ENCODE assay signal across 22 cellular contexts in the genomic region with DNA sequence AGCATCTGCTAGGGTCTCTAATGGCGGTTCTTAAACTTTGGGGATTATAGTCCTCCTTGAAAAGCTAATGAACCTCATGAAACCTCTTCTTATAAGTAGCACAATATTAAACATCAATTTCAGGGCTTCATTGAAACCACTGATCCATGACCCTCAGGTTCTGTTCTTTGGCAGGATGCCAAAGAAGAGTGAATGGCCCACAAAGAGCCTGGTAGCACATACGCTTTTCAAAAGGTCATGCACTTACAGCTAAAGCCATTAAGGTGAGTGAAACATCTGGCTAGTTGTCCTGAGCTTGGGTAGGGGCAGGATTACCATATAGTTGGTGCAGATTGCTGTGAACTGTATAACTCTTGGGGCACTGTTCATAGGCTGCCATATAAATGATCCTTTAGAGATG. TPM values are rescaled to one million over a fixed set of nuclear protein-coding genes. Genes with fewer than 3 reads are reported as not detected.
DNase-seq lines count a peak whose midpoint lies in the region; ATAC-seq, FAIRE-seq and TF ChIP-seq lines count a peak whose summit lies in the region.
"Had no signal": no experiment of that assay in that cellular context is flagged by ENCODE, and none has a peak within 500 bp of the region (broad histone marks: within the 10 kb centered on the region; RNA-seq: fewer than 3 reads in every experiment).

No MANE protein-coding gene starts in this region.

- H3K9ac ChIP-seq in HepG2 (ENCODE audit: insufficient read depth, low read depth, low read length), result no peak overlapping the region

- ATAC-seq in HepG2 (no peak), right lobe of liver (no peak), GM21825 (IDR thresholded peaks at IDR 0.05; ENCODE audit: unreplicated experiment) (no peak), HG02588 (IDR thresholded peaks at IDR 0.05; ENCODE audit: unreplicated experiment) (no peak)
- ATAC-seq: stimulated activated naive CD8-positive, alpha-beta T cell treated with anti-CD3 and anti-CD28 coated beads, Interleukin-15, Interleukin-2, amounts not matched to agents 100 U/mL and 50 U/mL, for 24 hours had no signal

- TF ChIP-seq EP300 in HepG2 (IDR thresholded peaks at IDR 0.05; ENCODE audit: low read depth in 2 of 2, low read length in 2 of 2) (no peak), HepG2 (CRISPR knock-in tag; IDR thresholded peaks at IDR 0.05; ENCODE audit: borderline replicate concordance) (no peak)

- in situ Hi-C loops in HepG2 (cut with HindIII; ENCODE audit: extremely low pct_ligation_motif_present, low pct_unique_long_range_greater_than_20kb), result no loop called here

- 100% methylated on average over 2 of the region's 2 CpGs for WGBS in HepG2 (ENCODE audit: low lambda C conversion rate)
- 71% methylated on average over 2 of the region's 2 CpGs for WGBS in right lobe of liver (ENCODE audit: insufficient coverage, low coverage, low lambda C conversion rate, missing lambda C conversion rate)

- no peak overlapping the region for H2AFZ ChIP-seq in HepG2 (ENCODE audit: low read length)

- TF ChIP-seq CTCF in HepG2 (CRISPR knock-in tag; IDR thresholded peaks at IDR 0.05) (no peak), right lobe of liver (IDR thresholded peaks at IDR 0.05) (no peak)

- no peaks in the 10 kb centered on the region for H3K79me2 ChIP-seq in HepG2 (ENCODE audit: insufficient read depth, low read length)

- H3K27me3 ChIP-seq in HepG2 (ENCODE audit: control insufficient read depth in 1 of 2, insufficient read depth in 2 of 2, low read length in 2 of 2) (no peaks in the 10 kb centered on the region), right lobe of liver (no peaks in the 10 kb centered on the region)
- H3K27me3 ChIP-seq: tibial artery had no signal

- BruUV-seq in HepG2 (replicated peaks; lab: Mats Ljungman, UMichigan), result no TSS peak

- TF ChIP-seq POLR2A in HepG2 (IDR thresholded peaks at IDR 0.05; ENCODE audit: insufficient read depth in 1 of 2, low read depth in 2 of 2, low read length in 2 of 2) (no peak), right lobe of liver (IDR thresholded peaks at IDR 0.05) (no peak)

- DNase-seq in HepG2 (ENCODE audit: low spot score) (no peak), right lobe of liver (no peak), NCI-H128 (lab: John Stamatoyannopoulos, UW; ENCODE audit: unreplicated experiment) (peak; percentile 76), NCI-H69 (lab: John Stamatoyannopoulos, UW) (peak; percentile 93), H4 (ENCODE audit: low spot score) (no peak), iPS-NIHi7 (ENCODE audit: extremely low spot score) (no peak)
- DNase-seq: activated CD4-positive, alpha-beta T cell treated with anti-CD3 and anti-CD28 coated beads, Interleukin-2, amount 50 U/mL, for 1 hour; activated gamma-delta T cell treated with Interleukin-2 at 50 U/mL for 16 hours; amniotic stem cell; CD4-positive, alpha-beta memory T cell; erythroblast; foreskin melanocyte; H9; kidney glomerular epithelial cell; nephron progenitor cell; OCI-M1; posterior cingulate gyrus; stimulated activated CD4-positive, alpha-beta T cell treated with anti-CD3 and anti-CD28 coated beads, Interleukin-2, amount 100 ng/mL, for 24 hours; stimulated activated naive CD8-positive, alpha-beta T cell treated with anti-CD3 and anti-CD28 coated beads, Interleukin-15, Interleukin-2, amounts not matched to agents 100 U/mL and 50 U/mL, for 24 hours; tibial artery had no signal

- CTCF ChIA-PET in HepG2 (lab: Yijun Ruan, JAX; ENCODE audit: low intra/inter-chr PET ratio, low total read pairs), result no interaction called here

- H3K36me3 ChIP-seq in HepG2 (replicated peaks in 1 of 2; ENCODE audit: control insufficient read depth in 1 of 2, insufficient read depth in 2 of 2, low read length in 2 of 2) (peaks cover 0 to 1% of the 10 kb centered on the region in 2 experiments; a peak in 2 of 5 replicates), right lobe of liver (peaks cover 0 to 4% (median 1%) of the 10 kb centered on the region in 4 donors)

- H3K27ac ChIP-seq in HepG2 (ENCODE audit: extremely low read length, insufficient read depth, low read length) (no peak overlapping the region), right lobe of liver (no peak overlapping the region)
- H3K27ac ChIP-seq: tibial artery had no signal

- no peaks in the 10 kb centered on the region for H3K4me1 ChIP-seq in HepG2 (ENCODE audit: insufficient read depth, low read length)
- no peaks in the 10 kb centered on the region for H3K4me1 ChIP-seq in right lobe of liver
- H3K4me1 ChIP-seq: tibial artery had no signal

- H3K9me3 ChIP-seq in HepG2 (ENCODE audit: low read length) (no peaks in the 10 kb centered on the region), right lobe of liver (no peaks in the 10 kb centered on the region)
- H3K9me3 ChIP-seq: tibial artery had no signal

- intact Hi-C loops in HepG2 (cut with micrococcal nuclease; ENCODE audit: unreplicated experiment), result no loop called here
- intact Hi-C loops in right lobe of liver (cut with DNase I), result no loop called here

- H4K20me1 ChIP-seq in HepG2 (ENCODE audit: insufficient read depth, low read length), result no peaks in the 10 kb centered on the region

- FAIRE-seq in HepG2 (lab: Jason Lieb, UNC), result no peak

- POLR2A ChIA-PET in HepG2 (lab: Yijun Ruan, JAX), result no interaction called here

- H3K4me3 ChIP-seq in HepG2 (replicated peaks in 1 of 3; ENCODE audit: insufficient read depth in 1 of 3, low read depth in 2 of 3, low read length in 3 of 3) (no peak overlapping the region), right lobe of liver (no peak overlapping the region)
- H3K4me3 ChIP-seq: tibial artery had no signal

- no peak overlapping the region for H3K4me2 ChIP-seq in HepG2 (ENCODE audit: low read depth, low read length)

- no peak for TF ChIP-seq RAD21 in HepG2 (CRISPR knock-in tag; IDR thresholded peaks at IDR 0.05)

TF ChIP-seq in HepG2, 621 proteins besides CTCF, POLR2A, EP300 and RAD21:
- TF ChIP-seq LCORL (IDR thresholded peaks at IDR 0.05) (peak; percentile 52), LCORL (CRISPR knock-in tag; IDR thresholded peaks at IDR 0.05) (no peak), RBM22 (optimal IDR thresholded peaks at IDR 0.05; ENCODE audit: low read length) (peak; percentile 63), ZNF557 (CRISPR knock-in tag; IDR thresholded peaks at IDR 0.05) (no peak), POLR2G (IDR thresholded peaks at IDR 0.05; ENCODE audit: low read depth, low read length) (peak; percentile 35)
TF ChIP-seq in HepG2: peak in this region for 3.

RNA-seq across cellular contexts. Expression of gene MDM4, which starts 42.3 kb away (rescaled TPM):
- total RNA-seq in HepG2 (2016; rRNA removed; fragmentation: Illumina TruSeq; extraction: Trizol) (13.8 and 19.0 TPM in 2 replicates), right lobe of liver (10 to 100 TPM; 21.0 to 37.6 (median 25.3) TPM)
- 5.8 and 7.8 TPM in 2 replicates for total RNA-seq in HepG2 (2016; cell fraction: cytosol; rRNA removed; fragmentation: Illumina TruSeq; extraction: Trizol; ENCODE audit: low read depth)
- total RNA-seq in HepG2 (2016; cell fraction: insoluble cytoplasmic fraction; rRNA removed; fragmentation: Illumina TruSeq; extraction: Trizol), result 14.6 and 17.8 TPM in 2 replicates
- total RNA-seq in HepG2 (2016; cell fraction: membrane; rRNA removed; fragmentation: Illumina TruSeq; extraction: Trizol), result 7.2 and 11.4 TPM in 2 replicates
- total RNA-seq in HepG2 (2016; cell fraction: nucleus; rRNA removed; fragmentation: Illumina TruSeq; extraction: Trizol), result 54.0 and 56.5 TPM in 2 replicates
- polyA plus RNA-seq in HepG2 (2011; rRNA removed), result 14.9 TPM in 2 replicates
- polyA plus RNA-seq in HepG2 (2011; cell fraction: cytosol; rRNA removed), result 2.4 and 3.7 TPM in 2 replicates
- polyA plus RNA-seq in HepG2 (2011; cell fraction: nucleus; rRNA removed), result 26.3 and 36.2 TPM in 2 replicates
- polyA plus RNA-seq in HepG2 (2012), result 5.9 and 7.4 TPM in 2 replicates
- 0.97 and 1.5 TPM in 2 replicates for polyA plus RNA-seq in HepG2 (2016; cell fraction: cytosol; fragmentation: Illumina TruSeq; extraction: Trizol; ENCODE audit: low read depth)
- 3.4 TPM in 2 replicates for polyA plus RNA-seq in HepG2 (2016; cell fraction: insoluble cytoplasmic fraction; fragmentation: Illumina TruSeq; extraction: Trizol; ENCODE audit: low read depth)
- 3.3 and 3.8 TPM in 2 replicates for polyA plus RNA-seq in HepG2 (2016; cell fraction: membrane; fragmentation: Illumina TruSeq; extraction: Trizol; ENCODE audit: low read depth)
- 42.4 and 45.8 TPM in 2 replicates for polyA plus RNA-seq in HepG2 (2016; cell fraction: nucleus; fragmentation: Illumina TruSeq; extraction: Trizol; ENCODE audit: insufficient read depth, low read depth)
- polyA minus RNA-seq in HepG2 (2011; rRNA and poly(A)+ RNA removed; ENCODE audit: low replicate concordance), result 38.9 and 56.7 TPM in 2 replicates
- polyA minus RNA-seq in HepG2 (2011; cell fraction: cytosol; rRNA and poly(A)+ RNA removed), result 8.7 and 10.2 TPM in 2 replicates
- polyA minus RNA-seq in HepG2 (2011; cell fraction: nucleus; rRNA and poly(A)+ RNA removed), result 130 and 161 TPM in 2 replicates
- total RNA-seq in H4 (2014; rRNA removed; shearing (Covaris generic)), result 3.6 and 5.9 TPM in 2 replicates

Comparison
In these comparisons a context has a peak if more than half of its experiments do, and no peak if none do; other contexts are left out.
1. DNase-seq: peak in NCI-H128 (single experiment) and NCI-H69 (single experiment); none in HepG2 (single experiment), right lobe of liver (0 of 3), H4 (single experiment) and iPS-NIHi7 (single experiment).